9 cellular contexts compared by ENCODE assay signal in genomic region chr6:170089937-170090335, GRCh38.
DNase-seq lines count a peak whose midpoint lies in the region; ATAC-seq, FAIRE-seq and TF ChIP-seq lines count a peak whose summit lies in the region.
"Had no signal": no experiment of that assay in that cellular context is flagged by ENCODE, and none has a peak within 500 bp of the region (broad histone marks: within the 10 kb centered on the region; RNA-seq: fewer than 3 reads in every experiment).

No MANE protein-coding gene starts in this region.

- H3K27ac ChIP-seq in pancreas = no peak overlapping the region
- H3K27ac ChIP-seq in colonic mucosa = no peak overlapping the region
- H3K27ac ChIP-seq: cardiac muscle cell had no signal

- ATAC-seq in GM18907 (IDR thresholded peaks at IDR 0.05; ENCODE audit: unreplicated experiment) = peak; percentile 29
- ATAC-seq in HG02610 (IDR thresholded peaks at IDR 0.05; ENCODE audit: unreplicated experiment) = peak; percentile 9
- no peak for ATAC-seq in pancreas
- ATAC-seq in omental fat pad (ENCODE audit: low FRiP score) = no peak

- peak overlapping the region; percentile 85 for H3K27ac Mint-ChIP-seq in activated CD4-positive, alpha-beta memory T cell treated with anti-CD3 and anti-CD28 coated beads for 36 hours

- H3K9me3 ChIP-seq in pancreas (no peaks in the 10 kb centered on the region), colonic mucosa (no peaks in the 10 kb centered on the region)

- intact Hi-C loops in activated CD4-positive, alpha-beta memory T cell treated with anti-CD3 and anti-CD28 coated beads for 36 hours (cut with micrococcal nuclease) = loop anchor here (2.0 to 10.0 kb wide), 4 partner anchors 99 to 389 kb away; partner anchors contain the start of gene DLL1
- intact Hi-C loops in pancreas (cut with DNase I) (no loop called here), colonic mucosa (cut with DNase I) (no loop called here)

- POLR2A ChIA-PET in activated CD4-positive, alpha-beta memory T cell treated with anti-CD3 and anti-CD28 coated beads for 36 hours (lab: Charles Lee) = interaction anchor here (1.1 kb wide), 1 partner anchor 9 kb away, joined by 3 read pairs; no protein-coding TSS in a partner anchor

- no peaks in the 10 kb centered on the region for H3K9me3 Mint-ChIP-seq in activated CD4-positive, alpha-beta memory T cell treated with anti-CD3 and anti-CD28 coated beads for 36 hours

- H3K4me1 ChIP-seq in pancreas (no peaks in the 10 kb centered on the region), colonic mucosa (no peaks in the 10 kb centered on the region)

- CTCF ChIA-PET in activated CD4-positive, alpha-beta memory T cell treated with anti-CD3 and anti-CD28 coated beads for 36 hours (lab: Charles Lee) = interaction anchor here (1.0 to 2.0 kb wide), 2 partner anchors 58 to 258 kb away, joined by 3 to 6 read pairs; no protein-coding TSS in a partner anchor

- H3K27me3 ChIP-seq in pancreas (no peaks in the 10 kb centered on the region), colonic mucosa (no peaks in the 10 kb centered on the region)
- H3K27me3 ChIP-seq: cardiac muscle cell had no signal

- H3K4me1 Mint-ChIP-seq in activated CD4-positive, alpha-beta memory T cell treated with anti-CD3 and anti-CD28 coated beads for 36 hours (ENCODE audit: low read depth) = peaks cover 31% of the 10 kb centered on the region

- H3K36me3 ChIP-seq in pancreas (no peaks in the 10 kb centered on the region), colonic mucosa (no peaks in the 10 kb centered on the region)
- H3K36me3 ChIP-seq: cardiac muscle cell had no signal

- no peak for DNase-seq in activated CD4-positive, alpha-beta memory T cell treated with anti-CD3 and anti-CD28 coated beads for 36 hours
- DNase-seq in pancreas = peak in 4 of 6 donors; percentile 4 to 53 (median 26)
- DNase-seq in omental fat pad (ENCODE audit: low spot score) = no peak
- DNase-seq in NCI-H187 treated with DMSO at 0.1 percent for 48 hours (lab: John Stamatoyannopoulos, UW) = no peak
- no peak for DNase-seq in NCI-H82 treated with DMSO at 0.1 percent for 48 hours (lab: John Stamatoyannopoulos, UW; ENCODE audit: unreplicated experiment)
- DNase-seq in colonic mucosa = no peak

- TF ChIP-seq CTCF in pancreas (IDR thresholded peaks at IDR 0.05) (no peak), omental fat pad (IDR thresholded peaks at IDR 0.05) (no peak), colonic mucosa (IDR thresholded peaks at IDR 0.05) (no peak)

- no peak for FAIRE-seq in pancreas (lab: Jason Lieb, UNC)

- H3K4me3 ChIP-seq in pancreas (no peak overlapping the region), colonic mucosa (no peak overlapping the region)
- H3K4me3 ChIP-seq: cardiac muscle cell had no signal

- peak overlapping the region; percentile 66 for H3K4me3 Mint-ChIP-seq in activated CD4-positive, alpha-beta memory T cell treated with anti-CD3 and anti-CD28 coated beads for 36 hours

- H3K9ac ChIP-seq in colonic mucosa (ENCODE audit: low read depth in 2 of 2, low read length in 2 of 2) = no peak overlapping the region

- H3K27me3 Mint-ChIP-seq in activated CD4-positive, alpha-beta memory T cell treated with anti-CD3 and anti-CD28 coated beads for 36 hours = no peaks in the 10 kb centered on the region

- 75% methylated on average over 11 of the region's 11 CpGs for WGBS in pancreas, 2 donors

- peaks cover 1% of the 10 kb centered on the region for H3K36me3 Mint-ChIP-seq in activated CD4-positive, alpha-beta memory T cell treated with anti-CD3 and anti-CD28 coated beads for 36 hours

Comparison
In these comparisons a context has a peak if more than half of its experiments do, and no peak if none do; other contexts are left out.
1. ATAC-seq: peak in GM18907 (single experiment) and HG02610 (single experiment); none in pancreas (0 of 4) and omental fat pad (single experiment).
2. DNase-seq: peak in pancreas (4 of 6); none in activated CD4-positive, alpha-beta memory T cell treated with anti-CD3 and anti-CD28 coated beads for 36 hours (single experiment), omental fat pad (single experiment), NCI-H187 treated with DMSO at 0.1 percent for 48 hours (single experiment), NCI-H82 treated with DMSO at 0.1 percent for 48 hours (single experiment) and colonic mucosa (single experiment).